20 cellular contexts compared by ENCODE assay signal in genomic region chr11:16403448-16403803, GRCh38. TPM values are rescaled to one million over a fixed set of nuclear protein-coding genes. Genes with fewer than 3 reads are reported as not detected.
"Had no signal": no experiment of that assay in that cellular context is flagged by ENCODE, and none has a peak within 500 bp of the region (broad histone marks: within the 10 kb centered on the region; RNA-seq: fewer than 3 reads in every experiment).

No MANE protein-coding gene starts in this region.

- H3K9me3 Mint-ChIP-seq: activated naive CD4-positive, alpha-beta T cell treated with anti-CD3 and anti-CD28 coated beads for 36 hours; activated T-helper 2 cell treated with anti-CD3 and anti-CD28 coated beads, Interferon-gamma antibody, Interleukin-2, Interleukin-4, amounts not matched to agents 10 μg/mL and 5 μg/mL and 100 μg/mL, durations not matched to agents 14 hours and 24 hours and 36 hours had no signal

- H3K27ac ChIP-seq: coronary artery, epithelial cell of prostate, prostate gland, upper lobe of left lung had no signal

- H3K36me3 ChIP-seq: heart left ventricle, prostate gland, upper lobe of left lung had no signal

- H3K36me3 Mint-ChIP-seq: natural killer cell treated with Interleukin-12 subunit alpha and Interleukin-12 subunit beta and Interleukin-15 and Interleukin-18, amount 100 ng/mL, for 72 hours had no signal

- H3K27me3 ChIP-seq: heart left ventricle, upper lobe of left lung had no signal

- H3K27me3 Mint-ChIP-seq: natural killer cell treated with Interleukin-12 subunit alpha and Interleukin-12 subunit beta and Interleukin-15 and Interleukin-18, amount 100 ng/mL, for 72 hours had no signal

- H3K4me3 Mint-ChIP-seq: activated naive CD4-positive, alpha-beta T cell treated with anti-CD3 and anti-CD28 coated beads for 36 hours; natural killer cell treated with Interleukin-12 subunit alpha and Interleukin-12 subunit beta and Interleukin-15 and Interleukin-18, amount 100 ng/mL, for 72 hours had no signal

- H3K9me3 ChIP-seq: heart left ventricle, prostate gland, upper lobe of left lung had no signal

- ATAC-seq: heart left ventricle; left lobe of liver; natural killer cell treated with Interleukin-12 subunit alpha and Interleukin-12 subunit beta and Interleukin-15 and Interleukin-18, amount 100 ng/mL, for 72 hours; right cardiac atrium had no signal

- H3K4me3 ChIP-seq: coronary artery, heart left ventricle, prostate gland, smooth muscle cell, upper lobe of left lung had no signal

- DNase-seq: activated CD4-positive, alpha-beta T cell treated with anti-CD3 and anti-CD28 coated beads for 1 hour; activated CD4-positive, alpha-beta T cell treated with anti-CD3 and anti-CD28 coated beads, Interleukin-2, amount 50 U/mL, for 48 hours; activated naive CD4-positive, alpha-beta T cell treated with anti-CD3 and anti-CD28 coated beads for 36 hours; central memory CD4-positive, alpha-beta T cell; effector CD4-positive, alpha-beta T cell; heart left ventricle; islet precursor cell; mammary epithelial cell; right cardiac atrium; stimulated activated CD4-positive, alpha-beta T cell treated with anti-CD3 and anti-CD28 coated beads, Interleukin-4, amount 100 ng/mL, for 4 hours; stimulated activated CD8-positive, alpha-beta memory T cell treated with anti-CD3 and anti-CD28 coated beads, Interleukin-4, amount 100 ng/mL, for 48 hours; stimulated activated naive CD4-positive, alpha-beta T cell treated with Interleukin-2 at 50 U/mL for 16 hours; upper lobe of left lung had no signal

- H3K27ac Mint-ChIP-seq: activated naive CD4-positive, alpha-beta T cell treated with anti-CD3 and anti-CD28 coated beads for 36 hours; activated T-helper 2 cell treated with anti-CD3 and anti-CD28 coated beads, Interferon-gamma antibody, Interleukin-2, Interleukin-4, amounts not matched to agents 10 μg/mL and 5 μg/mL and 100 μg/mL, durations not matched to agents 14 hours and 24 hours and 36 hours; natural killer cell treated with Interleukin-12 subunit alpha and Interleukin-12 subunit beta and Interleukin-15 and Interleukin-18, amount 100 ng/mL, for 72 hours had no signal

- H3K4me1 ChIP-seq: prostate gland, upper lobe of left lung had no signal

RNA-seq across cellular contexts. Expression of gene SOX6, which starts 47.1 kb away (rescaled TPM):
- total RNA-seq: activated naive CD4-positive, alpha-beta T cell treated with anti-CD3 and anti-CD28 coated beads for 36 hours; natural killer cell treated with Interleukin-12 subunit alpha and Interleukin-12 subunit beta and Interleukin-15 and Interleukin-18, amount 100 ng/mL, for 72 hours had no signal
